8 cellular contexts compared by ENCODE assay signal in the genomic region with DNA sequence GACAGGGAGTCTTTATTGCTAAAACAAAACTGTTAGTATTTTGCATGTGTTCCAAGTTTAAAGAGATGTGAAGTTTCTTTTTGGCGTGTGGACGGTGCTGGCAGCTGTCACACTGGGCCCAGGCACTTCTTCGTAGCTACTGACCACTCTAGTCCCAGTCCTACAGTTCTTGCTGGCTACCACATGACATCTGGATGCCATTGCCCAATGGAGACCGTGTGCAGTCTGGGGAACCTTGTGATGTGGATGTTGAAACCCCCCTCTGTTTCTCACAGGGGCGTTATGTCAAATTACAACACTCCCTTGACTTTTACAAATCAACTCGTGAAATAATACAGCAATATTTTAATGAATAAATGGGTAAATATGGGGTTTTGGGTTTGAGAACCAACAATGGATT. TPM values are rescaled to one million over a fixed set of nuclear protein-coding genes. Genes with fewer than 3 reads are reported as not detected.
DNase-seq lines count a peak whose midpoint lies in the region; ATAC-seq and TF ChIP-seq lines count a peak whose summit lies in the region.

No MANE protein-coding gene starts in this region.

- H3K36me3 ChIP-seq in Peyer's patch (no peaks in the 10 kb centered on the region), parathyroid adenoma (ENCODE audit: control insufficient read depth, insufficient read depth, low read length) (no peaks in the 10 kb centered on the region)

- peaks cover 22% of the 10 kb centered on the region for H3K79me2 ChIP-seq in parathyroid adenoma

- H3K4me1 ChIP-seq in Peyer's patch (peaks cover 0 to 28% (median 8%) of the 10 kb centered on the region in 4 donors), parathyroid adenoma (peaks cover 38% of the 10 kb centered on the region)

- H3K4me2 ChIP-seq in parathyroid adenoma (ENCODE audit: low read length) = peak overlapping the region; percentile 90

- TF ChIP-seq CTCF in Peyer's patch (IDR thresholded peaks at IDR 0.05) = no peak
- no peak for TF ChIP-seq CTCF in parathyroid adenoma (IDR thresholded peaks at IDR 0.05)

- H3K27me3 ChIP-seq in Peyer's patch (no peaks in the 10 kb centered on the region), parathyroid adenoma (ENCODE audit: control insufficient read depth, insufficient read depth, low read length) (no peaks in the 10 kb centered on the region)

- ATAC-seq in GM18867 (IDR thresholded peaks at IDR 0.05; ENCODE audit: unreplicated experiment) (peak; percentile 47), HG02642 (IDR thresholded peaks at IDR 0.05; ENCODE audit: poor library complexity, unreplicated experiment) (peak; percentile 20)

- DNase-seq in Peyer's patch (peak in 1 of 3 donors; percentile 63), epithelial cell of prostate (ENCODE audit: low read depth, low spot score) (no peak), hepatic stellate cell (ENCODE audit: low spot score) (no peak), cortex of kidney (lab: John Stamatoyannopoulos, UW) (no peak), middle frontal gyrus (ENCODE audit: extremely low spot score, low spot score) (no peak)

- no peak overlapping the region for H3K9ac ChIP-seq in parathyroid adenoma

- H3K4me3 ChIP-seq in Peyer's patch (peak overlapping the region in 2 of 4 donors; percentile 72 to 75), parathyroid adenoma (ENCODE audit: low read depth, low read length) (peak overlapping the region; percentile 87)

- TF ChIP-seq POLR2A in Peyer's patch (IDR thresholded peaks at IDR 0.05) = no peak

- H2AFZ ChIP-seq in parathyroid adenoma = peak overlapping the region; percentile 98

- H3K27ac ChIP-seq in Peyer's patch (peak overlapping the region; percentile 7 to 97 (median 94)), epithelial cell of prostate (peak overlapping the region; percentile 93), parathyroid adenoma (peak overlapping the region; percentile 96)

- no peaks in the 10 kb centered on the region for H3K9me3 ChIP-seq in Peyer's patch
- no peaks in the 10 kb centered on the region for H3K9me3 ChIP-seq in parathyroid adenoma (ENCODE audit: control insufficient read depth, low read length)

RNA-seq across cellular contexts. Expression of a gene that starts 1.1 kb away (rescaled TPM):
- 100 to 1,000 TPM in 1 of 4 donors, 10 to 100 TPM in 3; 50.3 to 125 (median 83.4) TPM for total RNA-seq in Peyer's patch
